In the genomic region with DNA sequence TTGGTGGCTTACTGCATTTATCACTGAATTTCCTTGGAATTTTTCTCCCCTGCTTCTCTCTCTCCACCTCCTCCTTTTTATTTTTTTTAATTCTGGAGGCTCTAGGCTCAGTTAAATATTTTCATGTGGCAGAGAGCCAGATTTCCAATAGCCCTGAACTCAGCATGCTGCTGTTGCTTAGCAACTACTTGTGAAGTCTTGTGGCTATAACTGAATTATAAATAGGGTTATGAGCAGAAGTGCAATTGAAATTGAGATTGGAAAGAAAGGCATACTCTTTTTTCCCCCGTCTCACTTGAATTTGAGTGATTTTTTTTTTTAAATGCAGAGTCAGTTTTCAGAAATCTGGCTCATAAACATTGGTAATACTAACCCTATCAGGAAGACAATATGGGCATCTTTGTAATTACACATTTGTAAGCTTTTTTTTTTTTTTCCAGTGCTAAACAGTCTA, we compare ENCODE assay signal across 8 cellular contexts. TPM values are rescaled to one million over a fixed set of nuclear protein-coding genes. Genes with fewer than 3 reads are reported as not detected.
DNase-seq lines count a peak whose midpoint lies in the region; ATAC-seq, FAIRE-seq and TF ChIP-seq lines count a peak whose summit lies in the region.

No MANE protein-coding gene starts in this region.

- no peaks in the 10 kb centered on the region for H4K20me1 ChIP-seq in K562 (replicated peaks; ENCODE audit: control insufficient read depth, insufficient read depth, low read length)
- no peaks in the 10 kb centered on the region for H4K20me1 ChIP-seq in keratinocyte (ENCODE audit: control insufficient read depth, extremely low read depth, insufficient read depth, low read length)

- no peaks in the 10 kb centered on the region for H3K9me3 Mint-ChIP-seq in activated CD4-positive, alpha-beta T cell treated with anti-CD3 and anti-CD28 coated beads, Interleukin-2, amount 10 ng/mL, durations not matched to agents 24 days and 14 days
- peaks cover 0 to 5% of the 10 kb centered on the region in 2 donors for H3K9me3 Mint-ChIP-seq in stimulated activated naive CD8-positive, alpha-beta T cell treated with anti-CD3 and anti-CD28 coated beads, Interleukin-15, amount 100 ng/mL, for 72 hours

- no peak for TF ChIP-seq POLR2A in K562 (conservative IDR thresholded peaks at IDR 0.05)

- H3K27me3 ChIP-seq in K562 (ENCODE audit: control insufficient read depth in 2 of 2, insufficient read depth in 2 of 2, low read length in 2 of 2) (no peaks in the 10 kb centered on the region), keratinocyte (ENCODE audit: control insufficient read depth, extremely low read depth, insufficient read depth, low read length) (no peaks in the 10 kb centered on the region)

- TF ChIP-seq EP300 in K562 (IDR thresholded peaks at IDR 0.05; ENCODE audit: low read length) = no peak

- no peaks in the 10 kb centered on the region for H3K27me3 Mint-ChIP-seq in activated CD4-positive, alpha-beta T cell treated with anti-CD3 and anti-CD28 coated beads, Interleukin-2, amount 10 ng/mL, durations not matched to agents 24 days and 14 days
- H3K27me3 Mint-ChIP-seq in stimulated activated naive CD8-positive, alpha-beta T cell treated with anti-CD3 and anti-CD28 coated beads, Interleukin-15, amount 100 ng/mL, for 72 hours = no peaks in the 10 kb centered on the region

- no peak for FAIRE-seq in K562 (lab: Jason Lieb, UNC)
- FAIRE-seq in keratinocyte (lab: Jason Lieb, UNC) = peak; percentile 71

- H3K79me2 ChIP-seq in K562 (ENCODE audit: control insufficient read depth, insufficient read depth, low read length) (peaks cover 100% of the 10 kb centered on the region), keratinocyte (ENCODE audit: control insufficient read depth, insufficient read depth, low read length) (peaks cover 90% of the 10 kb centered on the region)

- in situ Hi-C loops in K562 (cut with MboI) = no loop called here

- no peak for TF ChIP-seq RAD21 in K562 (CRISPR knock-in tag; conservative IDR thresholded peaks at IDR 0.05 in 1 of 2, IDR thresholded peaks at IDR 0.05 in 1 of 2)

- no peaks in the 10 kb centered on the region for H3K9me1 ChIP-seq in K562 (ENCODE audit: control insufficient read depth, insufficient read depth, low read length)
- H3K9me1 ChIP-seq in keratinocyte (ENCODE audit: control insufficient read depth, extremely low read depth, insufficient read depth, low read length) = no peaks in the 10 kb centered on the region

- POLR2A ChIA-PET in K562 (lab: Yijun Ruan, JAX) = interaction anchor here (1.1 kb wide), 1 partner anchor 146 kb away, joined by 3 read pairs; no protein-coding TSS in a partner anchor

- dilution Hi-C loops in keratinocyte (cut with MboI; ENCODE audit: extremely low pct_ligation_motif_present, low sequenced_read_pairs) = no loop called here

- peaks cover 20% of the 10 kb centered on the region for H3K36me3 Mint-ChIP-seq in activated CD4-positive, alpha-beta T cell treated with anti-CD3 and anti-CD28 coated beads, Interleukin-2, amount 10 ng/mL, durations not matched to agents 24 days and 14 days (ENCODE audit: low read depth)

- peak overlapping the region; percentile 86 for H3K27ac Mint-ChIP-seq in activated CD4-positive, alpha-beta T cell treated with anti-CD3 and anti-CD28 coated beads, Interleukin-2, amount 10 ng/mL, durations not matched to agents 24 days and 14 days
- H3K27ac Mint-ChIP-seq in stimulated activated naive CD8-positive, alpha-beta T cell treated with anti-CD3 and anti-CD28 coated beads, Interleukin-15, amount 100 ng/mL, for 72 hours = peak overlapping the region; percentile 13 to 93

- peaks cover 57% of the 10 kb centered on the region for H3K4me1 Mint-ChIP-seq in activated CD4-positive, alpha-beta T cell treated with anti-CD3 and anti-CD28 coated beads, Interleukin-2, amount 10 ng/mL, durations not matched to agents 24 days and 14 days
- H3K4me1 Mint-ChIP-seq in stimulated activated naive CD8-positive, alpha-beta T cell treated with anti-CD3 and anti-CD28 coated beads, Interleukin-15, amount 100 ng/mL, for 72 hours = peaks cover 73% of the 10 kb centered on the region

- H3K36me3 ChIP-seq in K562 (ENCODE audit: control insufficient read depth, insufficient read depth, low read length) (no peaks in the 10 kb centered on the region), keratinocyte (ENCODE audit: control insufficient read depth in 2 of 2, extremely low read depth in 1 of 2, insufficient read depth in 2 of 2, low read length in 2 of 2) (no peaks in the 10 kb centered on the region)

- intact Hi-C loops in activated CD4-positive, alpha-beta T cell treated with anti-CD3 and anti-CD28 coated beads, Interleukin-2, amount 10 ng/mL, durations not matched to agents 24 days and 14 days (cut with micrococcal nuclease) = no loop called here
- intact Hi-C loops in K562 (cut with micrococcal nuclease) = no loop called here

- TF ChIP-seq CTCF in K562 (IDR thresholded peaks at IDR 0.05 in 2 of 3, conservative IDR thresholded peaks at IDR 0.05 in 1 of 3; ENCODE audit: insufficient read depth in 2 of 3, low read depth in 1 of 3, low read length in 3 of 3) (no peak), keratinocyte (optimal IDR thresholded peaks at IDR 0.05 in 1 of 3, IDR thresholded peaks at IDR 0.05 in 1 of 3, conservative IDR thresholded peaks at IDR 0.05 in 1 of 3; ENCODE audit: extremely low read depth in 1 of 3, insufficient read depth in 2 of 3, low read length in 3 of 3) (no peak)

- H3K27ac ChIP-seq in K562 (ENCODE audit: extremely low read depth, low read depth, low read length) = no peak overlapping the region
- no peak overlapping the region for H3K27ac ChIP-seq in keratinocyte (ENCODE audit: control insufficient read depth, insufficient read depth, low read length)

- H3K4me3 ChIP-seq in K562 (no peak overlapping the region), keratinocyte (ENCODE audit: control insufficient read depth in 2 of 3, extremely low read depth in 1 of 3, insufficient read depth in 2 of 3, low read depth in 1 of 3, low read length in 3 of 3) (no peak overlapping the region)

- H3K4me2 ChIP-seq in K562 (ENCODE audit: insufficient read depth, low read length) (no peak overlapping the region), keratinocyte (ENCODE audit: control insufficient read depth, extremely low read depth, insufficient read depth, low read depth, low read length) (peak overlapping the region; percentile 32)

- no TSS peak for BruUV-seq in K562 (replicated peaks; lab: Mats Ljungman, UMichigan)

- H2AFZ ChIP-seq in K562 (ENCODE audit: low read depth, low read length) = no peak overlapping the region
- no peak overlapping the region for H2AFZ ChIP-seq in keratinocyte (ENCODE audit: control insufficient read depth, low read length)

- H3K4me1 ChIP-seq in K562 (replicated peaks in 1 of 2; ENCODE audit: control insufficient read depth in 2 of 2, insufficient read depth in 2 of 2, low read length in 2 of 2) (peaks cover 0 to 3% of the 10 kb centered on the region in 2 experiments; a peak in 2 of 5 replicates), keratinocyte (ENCODE audit: control insufficient read depth, extremely low read depth, insufficient read depth, low read length) (peaks cover 17% of the 10 kb centered on the region)

- ATAC-seq in HG03135 (IDR thresholded peaks at IDR 0.05; ENCODE audit: unreplicated experiment) (peak; percentile 64), K562 (peak; percentile 44; the same call in 2 of the 3 replicates)
- ATAC-seq in stimulated activated naive CD8-positive, alpha-beta T cell treated with anti-CD3 and anti-CD28 coated beads, Interleukin-15, amount 100 ng/mL, for 72 hours = peak; percentile 61

- H3K9ac ChIP-seq in K562 (ENCODE audit: insufficient read depth in 1 of 2, low read depth in 2 of 2, low read length in 2 of 2) (no peak overlapping the region), keratinocyte (ENCODE audit: control insufficient read depth, extremely low read depth, insufficient read depth, low read length) (no peak overlapping the region)

- H3K9me3 ChIP-seq in K562 (replicated peaks; ENCODE audit: control insufficient read depth, insufficient read depth, low read depth, low read length) (peaks cover 4% of the 10 kb centered on the region), keratinocyte (ENCODE audit: control insufficient read depth, low read depth, low read length) (no peaks in the 10 kb centered on the region)

- peak overlapping the region; percentile 39 for H3K4me3 Mint-ChIP-seq in activated CD4-positive, alpha-beta T cell treated with anti-CD3 and anti-CD28 coated beads, Interleukin-2, amount 10 ng/mL, durations not matched to agents 24 days and 14 days
- peak overlapping the region; percentile 68 to 71 for H3K4me3 Mint-ChIP-seq in stimulated activated naive CD8-positive, alpha-beta T cell treated with anti-CD3 and anti-CD28 coated beads, Interleukin-15, amount 100 ng/mL, for 72 hours

- 67% methylated on average over 1 of the region's 1 CpG for WGBS in K562 (ENCODE audit: insufficient coverage, low coverage, missing lambda C conversion rate)

- CTCF ChIA-PET in K562 (lab: Yijun Ruan, JAX; ENCODE audit: low intra/inter-chr PET ratio) = no interaction called here

- peak; percentile 71 for DNase-seq in activated CD4-positive, alpha-beta T cell treated with anti-CD3 and anti-CD28 coated beads, Interleukin-2, amount 10 ng/mL, durations not matched to agents 24 days and 14 days
- DNase-seq in activated CD4-positive, alpha-beta T cell treated with anti-CD3 and anti-CD28 coated beads for 48 hours = no peak
- peak; percentile 93 for DNase-seq in NCI-H345 (lab: John Stamatoyannopoulos, UW)
- peak in 2 of 4 experiments; percentile 10 to 14 for DNase-seq in K562 (ENCODE audit: extremely low read depth in 1 of 4, low spot score in 3 of 4)
- DNase-seq in keratinocyte (ENCODE audit: low read depth, low spot score) = no peak
- DNase-seq in stimulated activated naive CD8-positive, alpha-beta T cell treated with anti-CD3 and anti-CD28 coated beads, Interleukin-15, amount 100 ng/mL, for 72 hours = no peak
- no peak for DNase-seq in NOMO-1 treated with dmso at 0.1 percent for 144 hours (lab: John Stamatoyannopoulos, UW; ENCODE audit: unreplicated experiment)

RNA-seq across cellular contexts. Expression of a gene that starts 38.3 kb away (rescaled TPM):
- total RNA-seq in activated CD4-positive, alpha-beta T cell treated with anti-CD3 and anti-CD28 coated beads, Interleukin-2, amount 10 ng/mL, durations not matched to agents 24 days and 14 days = 62.6 and 72.4 TPM in 2 replicates
- 14.3 and 114 TPM in 2 replicates for total RNA-seq in K562 (2011; cell fraction: chromatin; rRNA removed; ENCODE audit: low replicate concordance)
- 6.0 and 11.7 TPM in 2 replicates for total RNA-seq in K562 (2011; cell fraction: nucleolus; rRNA removed)
- total RNA-seq in K562 (2011; cell fraction: nucleoplasm; rRNA removed) = 26.8 and 42.1 TPM in 2 replicates
- total RNA-seq in K562 (2014; rRNA removed) (9.7 and 11.0 TPM in 2 replicates), K562 (2014; rRNA removed; fragmentation: Illumina TruSeq; extraction: Trizol) (21.1 and 22.2 TPM in 2 replicates), K562 (2015; rRNA removed; fragmentation: Illumina TruSeq; extraction: Trizol) (19.6 and 19.9 TPM in 2 replicates), K562 (2021) (27.1 and 28.0 TPM in 2 replicates)
- polyA plus RNA-seq in K562 (2011; rRNA removed) (4.2 and 8.4 TPM in 2 replicates), K562 (2014; fragmentation: Illumina TruSeq; extraction: Trizol) (11.7 and 13.7 TPM in 2 replicates), K562 (2014; fragmentation: Nextera tagmentation; extraction: Ambion mirVana) (1 to 10 TPM; 2.8 to 3.5 TPM), K562 (2014; rRNA removed) (6.0 and 7.0 TPM in 2 replicates), keratinocyte (9.6 to 16.3 TPM (median 9.8 TPM) in 3 replicates)
- polyA plus RNA-seq in K562 (2011; cell fraction: cytosol; rRNA removed) = 4.6 and 6.6 TPM in 2 replicates
- polyA plus RNA-seq in K562 (2011; cell fraction: nucleus; rRNA removed) = 11.4 and 12.4 TPM in 2 replicates
- polyA plus RNA-seq in K562 (2012) = 7.3 and 12.0 TPM in 2 replicates
- polyA minus RNA-seq in K562 (2011; rRNA and poly(A)+ RNA removed) = 22.9 and 34.8 TPM in 2 replicates
- polyA minus RNA-seq in K562 (2011; cell fraction: cytosol; rRNA and poly(A)+ RNA removed) = 14.7 and 15.1 TPM in 2 replicates
- polyA minus RNA-seq in K562 (2011; cell fraction: nucleus; rRNA and poly(A)+ RNA removed) = 13.7 and 25.0 TPM in 2 replicates
- polyA plus RNA-seq in keratinocyte (2011; ENCODE audit: low read depth) = 139 TPM
- 7.3 and 12.5 TPM in 2 replicates for polyA plus RNA-seq in keratinocyte (2011; cell fraction: cytosol; rRNA removed)
- polyA plus RNA-seq in keratinocyte (2011; cell fraction: nucleus; rRNA removed) = 27.7 and 35.2 TPM in 2 replicates
- polyA plus RNA-seq in keratinocyte (2012; ENCODE audit: low replicate concordance) = 11.1 and 13.1 TPM in 2 replicates
- polyA minus RNA-seq in keratinocyte = 33.2 to 44.1 TPM (median 37.8 TPM) in 3 replicates
- polyA minus RNA-seq in keratinocyte (2011; cell fraction: cytosol; rRNA and poly(A)+ RNA removed) = 24.2 TPM
- 29.8 and 68.6 TPM in 2 replicates for polyA minus RNA-seq in keratinocyte (2011; cell fraction: nucleus; rRNA and poly(A)+ RNA removed)

Comparison
In these comparisons a context has a peak if more than half of its experiments do, and no peak if none do; other contexts are left out.
1. DNase-seq: peak in activated CD4-positive, alpha-beta T cell treated with anti-CD3 and anti-CD28 coated beads, Interleukin-2, amount 10 ng/mL, durations not matched to agents 24 days and 14 days (single experiment) and NCI-H345 (single experiment); none in activated CD4-positive, alpha-beta T cell treated with anti-CD3 and anti-CD28 coated beads for 48 hours (single experiment), keratinocyte (single experiment), stimulated activated naive CD8-positive, alpha-beta T cell treated with anti-CD3 and anti-CD28 coated beads, Interleukin-15, amount 100 ng/mL, for 72 hours (0 of 2) and NOMO-1 treated with dmso at 0.1 percent for 144 hours (single experiment).
2. Peak in every context shown above with its lines, with median percentiles within 50 percentile points of each other: ATAC-seq.